1 cellular context compared by ENCODE assay signal in the genomic region with DNA sequence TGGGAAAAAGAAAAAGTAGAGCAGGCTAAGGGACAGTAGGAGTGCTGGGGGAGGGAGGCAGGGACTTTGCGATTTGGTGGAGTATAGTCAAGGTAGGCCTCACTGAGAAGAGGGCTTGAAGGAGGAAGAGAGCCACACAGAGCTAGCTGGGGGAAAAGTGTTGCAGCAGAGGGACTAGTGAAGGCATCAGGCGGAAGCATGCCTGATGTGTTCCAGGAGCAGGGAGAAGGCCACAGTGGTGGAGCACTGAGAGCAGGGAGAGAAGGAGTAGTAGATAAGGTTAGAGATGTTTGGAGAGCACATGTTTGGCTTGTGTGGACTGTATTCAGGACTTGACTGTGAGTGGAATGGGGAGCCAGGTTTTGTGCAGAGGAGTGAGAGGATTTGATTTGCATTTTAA.
TF ChIP-seq lines count a peak whose summit lies in the region.

No MANE protein-coding gene starts in this region.

TF ChIP-seq in SK-N-SH, 30 proteins besides CTCF, POLR2A, EP300 and RAD21 (continued from another document):
- TF ChIP-seq SIN3A (IDR thresholded peaks at IDR 0.05; ENCODE audit: borderline replicate concordance, low read depth, low read length) (no peak), GATA2 (CRISPR knock-in tag; IDR thresholded peaks at IDR 0.05) (no peak), NFIC (IDR thresholded peaks at IDR 0.05; ENCODE audit: borderline replicate concordance) (no peak), POLR2AphosphoS5 (IDR thresholded peaks at IDR 0.05; ENCODE audit: low read depth, low read length) (no peak), TAF1 (IDR thresholded peaks at IDR 0.05; ENCODE audit: borderline replicate concordance, low read depth, low read length) (no peak), RCOR1 (IDR thresholded peaks at IDR 0.05; ENCODE audit: low read length) (no peak), MEF2A (IDR thresholded peaks at IDR 0.05; ENCODE audit: borderline replicate concordance, low read depth) (no peak), CHD2 (IDR thresholded peaks at IDR 0.05; ENCODE audit: low read length, partially characterized antibody) (no peak), FOXM1 (IDR thresholded peaks at IDR 0.05; ENCODE audit: low read depth) (no peak), ZBTB33 (IDR thresholded peaks at IDR 0.05; ENCODE audit: borderline replicate concordance, low read depth) (no peak), GABPA (IDR thresholded peaks at IDR 0.05; ENCODE audit: low read depth) (no peak)
- TF ChIP-seq, protein P1, sequence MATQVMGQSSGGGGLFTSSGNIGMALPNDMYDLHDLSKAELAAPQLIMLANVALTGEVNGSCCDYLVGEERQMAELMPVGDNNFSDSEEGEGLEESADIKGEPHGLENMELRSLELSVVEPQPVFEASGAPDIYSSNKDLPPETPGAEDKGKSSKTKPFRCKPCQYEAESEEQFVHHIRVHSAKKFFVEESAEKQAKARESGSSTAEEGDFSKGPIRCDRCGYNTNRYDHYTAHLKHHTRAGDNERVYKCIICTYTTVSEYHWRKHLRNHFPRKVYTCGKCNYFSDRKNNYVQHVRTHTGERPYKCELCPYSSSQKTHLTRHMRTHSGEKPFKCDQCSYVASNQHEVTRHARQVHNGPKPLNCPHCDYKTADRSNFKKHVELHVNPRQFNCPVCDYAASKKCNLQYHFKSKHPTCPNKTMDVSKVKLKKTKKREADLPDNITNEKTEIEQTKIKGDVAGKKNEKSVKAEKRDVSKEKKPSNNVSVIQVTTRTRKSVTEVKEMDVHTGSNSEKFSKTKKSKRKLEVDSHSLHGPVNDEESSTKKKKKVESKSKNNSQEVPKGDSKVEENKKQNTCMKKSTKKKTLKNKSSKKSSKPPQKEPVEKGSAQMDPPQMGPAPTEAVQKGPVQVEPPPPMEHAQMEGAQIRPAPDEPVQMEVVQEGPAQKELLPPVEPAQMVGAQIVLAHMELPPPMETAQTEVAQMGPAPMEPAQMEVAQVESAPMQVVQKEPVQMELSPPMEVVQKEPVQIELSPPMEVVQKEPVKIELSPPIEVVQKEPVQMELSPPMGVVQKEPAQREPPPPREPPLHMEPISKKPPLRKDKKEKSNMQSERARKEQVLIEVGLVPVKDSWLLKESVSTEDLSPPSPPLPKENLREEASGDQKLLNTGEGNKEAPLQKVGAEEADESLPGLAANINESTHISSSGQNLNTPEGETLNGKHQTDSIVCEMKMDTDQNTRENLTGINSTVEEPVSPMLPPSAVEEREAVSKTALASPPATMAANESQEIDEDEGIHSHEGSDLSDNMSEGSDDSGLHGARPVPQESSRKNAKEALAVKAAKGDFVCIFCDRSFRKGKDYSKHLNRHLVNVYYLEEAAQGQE (IDR thresholded peaks at IDR 0.05; ENCODE audit: low read depth, low read length), result no peak
